In the genomic region with DNA sequence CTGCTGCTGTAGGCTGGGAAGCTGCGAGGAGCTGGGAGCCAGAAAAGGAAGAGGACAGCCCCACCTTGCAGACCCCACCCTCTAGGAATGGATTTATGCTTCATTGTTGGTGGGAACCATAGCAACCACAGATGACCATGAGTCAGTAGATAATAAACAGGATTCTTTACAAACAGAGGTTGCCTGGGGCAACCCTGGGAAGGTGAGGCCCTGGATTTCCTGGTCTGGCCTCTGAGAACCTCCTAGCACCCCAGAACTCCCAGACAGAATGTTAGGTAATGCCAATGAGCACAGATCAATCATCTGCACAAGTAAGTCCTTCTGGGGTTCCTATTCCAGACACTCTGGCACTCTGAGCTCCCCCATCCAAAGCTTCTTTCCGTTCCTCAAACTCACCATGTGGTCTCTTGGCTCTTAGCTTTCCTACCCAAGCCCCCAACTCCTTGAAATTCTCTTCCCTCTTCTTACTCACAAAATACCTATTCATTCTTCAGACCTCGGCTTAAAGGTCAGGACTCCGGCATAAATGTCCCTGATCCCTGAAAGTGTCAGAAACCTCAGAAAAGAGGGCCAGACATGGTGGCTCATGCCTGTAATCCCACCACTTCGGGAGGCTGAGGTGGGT, we compare ENCODE assay signal across 8 cellular contexts. TPM values are rescaled to one million over a fixed set of nuclear protein-coding genes. Genes with fewer than 3 reads are reported as not detected.
DNase-seq lines count a peak whose midpoint lies in the region; ATAC-seq, FAIRE-seq and TF ChIP-seq lines count a peak whose summit lies in the region.

No MANE protein-coding gene starts in this region.

- H3K4me1 Mint-ChIP-seq in GM23338, result peaks cover 9% of the 10 kb centered on the region

- ATAC-seq in GM23338 (no peak), HG02798 (IDR thresholded peaks at IDR 0.05; ENCODE audit: poor library complexity, unreplicated experiment) (no peak), GM19455 (IDR thresholded peaks at IDR 0.05; ENCODE audit: unreplicated experiment) (no peak)
- no peak for ATAC-seq in activated naive CD4-positive, alpha-beta T cell treated with anti-CD3 and anti-CD28 coated beads, Interleukin-2, amount 50 U/mL, for 72 hours

- H3K36me3 ChIP-seq in GM23338 (ENCODE audit: insufficient read depth), result no peaks in the 10 kb centered on the region
- H3K36me3 ChIP-seq in PC-9 (ENCODE audit: low read depth), result no peaks in the 10 kb centered on the region

- H3K27me3 Mint-ChIP-seq in GM23338 (ENCODE audit: insufficient read depth, low read depth, poor library complexity), result peaks cover 8% of the 10 kb centered on the region

- H3K4me3 Mint-ChIP-seq in GM23338, result no peak overlapping the region; the same call in 2 of the 3 replicates

- H3K79me2 ChIP-seq in GM23338 (replicated peaks; ENCODE audit: insufficient read depth) (no peaks in the 10 kb centered on the region), PC-9 (ENCODE audit: low read depth) (no peaks in the 10 kb centered on the region)

- TF ChIP-seq CTCF in GM23338 (conservative IDR thresholded peaks at IDR 0.05; ENCODE audit: low read depth in 2 of 2), result no peak
- no peak for TF ChIP-seq CTCF in PC-9 (conservative IDR thresholded peaks at IDR 0.05)
- TF ChIP-seq CTCF in fibroblast of the aortic adventitia (IDR thresholded peaks at IDR 0.05; ENCODE audit: insufficient read depth, low read length), result no peak

- H2AFZ ChIP-seq in GM23338, result no peak overlapping the region
- H2AFZ ChIP-seq in PC-9, result no peak overlapping the region

- no peak overlapping the region for H3K27ac Mint-ChIP-seq in GM23338
- peak overlapping the region in 1 of 2 donors; percentile 4 for H3K27ac Mint-ChIP-seq in activated naive CD4-positive, alpha-beta T cell treated with anti-CD3 and anti-CD28 coated beads, Interleukin-2, amount 50 U/mL, for 72 hours

- H3K36me3 Mint-ChIP-seq in GM23338 (ENCODE audit: low read depth), result peaks cover 6% of the 10 kb centered on the region; the same call in 2 of the 3 replicates
- H3K36me3 Mint-ChIP-seq in activated naive CD4-positive, alpha-beta T cell treated with anti-CD3 and anti-CD28 coated beads, Interleukin-2, amount 50 U/mL, for 72 hours, result no peaks in the 10 kb centered on the region

- no peaks in the 10 kb centered on the region for H3K27me3 ChIP-seq in GM23338 (ENCODE audit: insufficient read depth)
- H3K27me3 ChIP-seq in PC-9 (ENCODE audit: insufficient read depth, low read depth), result no peaks in the 10 kb centered on the region

- peaks cover 10% of the 10 kb centered on the region for H3K9me3 Mint-ChIP-seq in GM23338
- no peaks in the 10 kb centered on the region for H3K9me3 Mint-ChIP-seq in activated naive CD4-positive, alpha-beta T cell treated with anti-CD3 and anti-CD28 coated beads, Interleukin-2, amount 50 U/mL, for 72 hours

- no peak for FAIRE-seq in GM12891 (lab: Jason Lieb, UNC)

- POLR2A ChIA-PET in PC-9 (lab: Charles Lee; ENCODE audit: unreplicated experiment), result interaction anchor here (0.5 to 2.0 kb wide), 19 partner anchors 15 to 245 kb away, joined by 3 to 52 read pairs (median 9); a partner anchor contains a TSS

- H3K4me1 ChIP-seq in GM23338 (ENCODE audit: insufficient read depth) (0 out of 2 replicates have a peak, but pooled peaks cover 3% of the 10 kb centered on the region), PC-9 (replicated peaks; ENCODE audit: insufficient read depth) (peaks cover 64% of the 10 kb centered on the region)

- H3K4me2 ChIP-seq in GM23338 (no peak overlapping the region), PC-9 (peak overlapping the region; percentile 53)

- H3F3A ChIP-seq in GM23338 (replicated peaks; ENCODE audit: low read depth) (no peaks in the 10 kb centered on the region; the same call in 1 of the 2 replicates), PC-9 (ENCODE audit: insufficient read depth, low read depth) (peaks cover 48% of the 10 kb centered on the region)

- no peaks in the 10 kb centered on the region for H3K9me3 ChIP-seq in PC-9 (ENCODE audit: insufficient read depth, low read depth)

- H3K4me3 ChIP-seq in GM23338 (no peak overlapping the region), PC-9 (no peak overlapping the region; the same call in 1 of the 2 replicates), fibroblast of the aortic adventitia (ENCODE audit: low read depth, low read length) (no peak overlapping the region)

- H3K27ac ChIP-seq in GM23338 (ENCODE audit: low read depth) (no peak overlapping the region), PC-9 (peak overlapping the region; percentile 91)

- H4K20me1 ChIP-seq in GM23338 (replicated peaks; ENCODE audit: insufficient read depth), result no peaks in the 10 kb centered on the region
- no peaks in the 10 kb centered on the region for H4K20me1 ChIP-seq in PC-9 (ENCODE audit: insufficient read depth)

- CTCF ChIA-PET in PC-9 (lab: Charles Lee), result interaction anchor here (0.6 to 1.5 kb wide), 10 partner anchors 10 to 578 kb away, joined by 3 to 11 read pairs (median 4); no protein-coding TSS in a partner anchor

- peak; percentile 36 for DNase-seq in GM23338 (ENCODE audit: low spot score)
- peak; percentile 95 to 99 for DNase-seq in PC-9
- DNase-seq in fibroblast of the aortic adventitia (ENCODE audit: low read depth), result peak; percentile 81
- peak; percentile 88 for DNase-seq in pulmonary artery endothelial cell (ENCODE audit: low read depth, low spot score)
- DNase-seq in GM12891 (ENCODE audit: insufficient read length, low spot score), result no peak
- DNase-seq in activated naive CD4-positive, alpha-beta T cell treated with anti-CD3 and anti-CD28 coated beads, Interleukin-2, amount 50 U/mL, for 72 hours (ENCODE audit: low spot score in 2 of 2), result no peak

- H3K9me2 ChIP-seq in GM23338 (ENCODE audit: insufficient read depth) (no peaks in the 10 kb centered on the region), PC-9 (ENCODE audit: insufficient read depth) (no peaks in the 10 kb centered on the region)

- BruUV-seq in PC-9 (replicated peaks; lab: Mats Ljungman, UMichigan), result no TSS peak

- intact Hi-C loops in PC-9 (cut with micrococcal nuclease; ENCODE audit: unreplicated experiment), result loop anchor here (1.0 to 2.0 kb wide), 5 partner anchors 18 to 82 kb away; no protein-coding TSS in a partner anchor

- no peak for TF ChIP-seq POLR2A in GM12891 (IDR thresholded peaks at IDR 0.05; ENCODE audit: low read depth, low read length)

TF ChIP-seq in GM12891, 5 proteins besides CTCF, POLR2A, EP300 and RAD21:
- TF ChIP-seq POLR2AphosphoS5 (IDR thresholded peaks at IDR 0.05; ENCODE audit: low read depth, low read length), result no peak
- TF ChIP-seq TAF1 (IDR thresholded peaks at IDR 0.05; ENCODE audit: low read depth, low read length), result no peak
- no peak for TF ChIP-seq SPI1 (IDR thresholded peaks at IDR 0.05; ENCODE audit: low read depth, low read length)
- no peak for TF ChIP-seq POU2F2 (IDR thresholded peaks at IDR 0.05; ENCODE audit: low read depth, low read length)
- TF ChIP-seq PAX5 (IDR thresholded peaks at IDR 0.05; ENCODE audit: insufficient read depth, low read length, severe bottlenecking), result no peak

RNA-seq across cellular contexts. Expression of a gene that starts 15.2 kb away (rescaled TPM):
- 21.3 and 174 TPM in 2 replicates for total RNA-seq in GM23338 (2014; rRNA removed; shearing (Covaris generic))
- 15.7 and 18.0 TPM in 2 replicates for polyA plus RNA-seq in GM23338 (2016; fragmentation: Nextera tagmentation; extraction: Ambion mirVana)
- total RNA-seq in PC-9 (2021), result 86.5 and 89.9 TPM in 2 replicates
- total RNA-seq in fibroblast of the aortic adventitia (ENCODE audit: low replicate concordance), result not detected in 2 replicates
- total RNA-seq in pulmonary artery endothelial cell, result not detected in 2 replicates
- 3.2 TPM for polyA plus RNA-seq in GM12891 (2012; ENCODE audit: low read depth, missing spikeins)
- total RNA-seq in activated naive CD4-positive, alpha-beta T cell treated with anti-CD3 and anti-CD28 coated beads, Interleukin-2, amount 50 U/mL, for 72 hours, result not detected

RNA-seq across cellular contexts. Expression of a gene that starts 46.6 kb away (rescaled TPM):
- total RNA-seq in GM23338 (2014; rRNA removed; shearing (Covaris generic)), result 36.7 and 43.4 TPM in 2 replicates
- 24.3 and 28.5 TPM in 2 replicates for polyA plus RNA-seq in GM23338 (2016; fragmentation: Nextera tagmentation; extraction: Ambion mirVana)
- total RNA-seq in PC-9 (2021), result 144 and 165 TPM in 2 replicates
- total RNA-seq in fibroblast of the aortic adventitia (ENCODE audit: low replicate concordance), result 146 and 207 TPM in 2 replicates
- 53.3 and 72.5 TPM in 2 replicates for total RNA-seq in pulmonary artery endothelial cell
- 8.1 TPM for polyA plus RNA-seq in GM12891 (2012; ENCODE audit: low read depth, missing spikeins)
- 10 to 100 TPM; 49.3 to 62.6 TPM for total RNA-seq in activated naive CD4-positive, alpha-beta T cell treated with anti-CD3 and anti-CD28 coated beads, Interleukin-2, amount 50 U/mL, for 72 hours

Comparison
In these comparisons a context has a peak if more than half of its experiments do, and no peak if none do; other contexts are left out.
1. DNase-seq: peak in GM23338 (single experiment), PC-9 (2 of 2), fibroblast of the aortic adventitia (single experiment) and pulmonary artery endothelial cell (single experiment); none in GM12891 (single experiment) and activated naive CD4-positive, alpha-beta T cell treated with anti-CD3 and anti-CD28 coated beads, Interleukin-2, amount 50 U/mL, for 72 hours (0 of 2).
2. RNA of a gene that starts 15.2 kb away (total RNA-seq): 86.5 to 89.9 TPM in PC-9 and 21.3 to 174 TPM in GM23338; not detected in activated naive CD4-positive, alpha-beta T cell treated with anti-CD3 and anti-CD28 coated beads, Interleukin-2, amount 50 U/mL, for 72 hours, not detected in fibroblast of the aortic adventitia and not detected in pulmonary artery endothelial cell; every median in the first group is over 10 times any median in the second.